ENCODE assay signal across 24 cellular contexts in the genomic region with DNA sequence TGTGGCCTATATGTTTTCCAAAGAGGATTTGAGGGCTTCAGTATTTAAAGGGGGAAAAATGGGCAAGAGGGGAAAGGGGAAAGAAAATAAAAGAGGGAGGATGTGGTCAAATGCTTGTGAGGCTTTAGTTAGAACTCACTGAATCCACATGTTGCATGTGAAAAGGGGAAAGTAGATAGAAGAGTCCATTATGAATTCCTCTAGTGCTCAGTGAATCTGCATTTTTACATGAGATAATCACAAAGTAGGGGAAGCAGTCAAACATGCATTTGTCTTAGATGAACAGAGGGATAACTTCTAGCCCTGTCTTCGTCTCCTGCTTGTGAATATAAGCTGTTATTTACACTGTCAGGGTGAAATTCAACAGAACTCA. TPM values are rescaled to one million over a fixed set of nuclear protein-coding genes. Genes with fewer than 3 reads are reported as not detected.
DNase-seq lines count a peak whose midpoint lies in the region; ATAC-seq and TF ChIP-seq lines count a peak whose summit lies in the region.
"Had no signal": no experiment of that assay in that cellular context is flagged by ENCODE, and none has a peak within 500 bp of the region (broad histone marks: within the 10 kb centered on the region; RNA-seq: fewer than 3 reads in every experiment).

No MANE protein-coding gene starts in this region.

- TF ChIP-seq CTCF in brain microvascular endothelial cell (IDR thresholded peaks at IDR 0.05; ENCODE audit: low read depth, low read length, missing control alignments): no peak
- no peak for TF ChIP-seq CTCF in sigmoid colon (IDR thresholded peaks at IDR 0.05)

- ATAC-seq in GM21717 (IDR thresholded peaks at IDR 0.05; ENCODE audit: unreplicated experiment): no peak
- ATAC-seq in GM18498 (IDR thresholded peaks at IDR 0.05; ENCODE audit: unreplicated experiment): no peak

- no peaks in the 10 kb centered on the region for H3K9me3 ChIP-seq in sigmoid colon
- H3K9me3 ChIP-seq: HAP-1 had no signal

- H3K4me3 ChIP-seq in ACC112 (ENCODE audit: low read depth, low read length): no peak overlapping the region
- H3K4me3 ChIP-seq in brain microvascular endothelial cell (ENCODE audit: low read depth, low read length): no peak overlapping the region
- H3K4me3 ChIP-seq in sigmoid colon: no peak overlapping the region
- H3K4me3 ChIP-seq: HAP-1 had no signal

- H3K27ac ChIP-seq in ACC112 (ENCODE audit: low read depth, low read length): no peak overlapping the region
- peak overlapping the region; percentile 18 for H3K27ac ChIP-seq in brain microvascular endothelial cell
- H3K27ac ChIP-seq in sigmoid colon: peak overlapping the region in 3 of 4 donors; percentile 5 to 48 (median 15)
- H3K27ac ChIP-seq: KMS-11 had no signal

- H3K79me2 ChIP-seq in ACC112 (ENCODE audit: control insufficient read depth, insufficient read depth, low read length, unreplicated experiment): no peaks in the 10 kb centered on the region

- H3K4me1 ChIP-seq in ACC112 (ENCODE audit: control insufficient read depth, insufficient read depth, low read length, unreplicated experiment): peaks cover 44% of the 10 kb centered on the region
- H3K4me1 ChIP-seq in sigmoid colon: no peaks in the 10 kb centered on the region
- H3K4me1 ChIP-seq: HAP-1 had no signal

- no peak for TF ChIP-seq POLR2A in sigmoid colon (IDR thresholded peaks at IDR 0.05)

- WGBS in sigmoid colon, 2 donors: 81% methylated on average over 1 of the region's 1 CpG

- H2AFZ ChIP-seq in ACC112 (ENCODE audit: low read length, unreplicated experiment): peak overlapping the region; percentile 52

- no peaks in the 10 kb centered on the region for H3K36me3 ChIP-seq in ACC112 (ENCODE audit: insufficient read depth, low read length)
- no peaks in the 10 kb centered on the region for H3K36me3 ChIP-seq in brain microvascular endothelial cell (replicated peaks)
- no peaks in the 10 kb centered on the region for H3K36me3 ChIP-seq in sigmoid colon
- H3K36me3 ChIP-seq: HAP-1 had no signal

- no peak for TF ChIP-seq EP300 in sigmoid colon (IDR thresholded peaks at IDR 0.05)

- DNase-seq in HT1080 (ENCODE audit: low read depth): peak; percentile 15
- no peak for DNase-seq in brain microvascular endothelial cell
- DNase-seq in sigmoid colon: no peak
- no peak for DNase-seq in mucosa of gallbladder (ENCODE audit: low spot score)
- DNase-seq: 8988T; AML-193; C1 segment of cervical spinal cord; Calu3; CD8-positive, alpha-beta memory T cell; DMS153; MV-4-11; NCI-H1105 treated with DMSO at 0.1 percent for 48 hours; NCI-H1694; NCI-H2081; NCI-H2171; NCI-H345; NCI-H524 treated with DMSO at 0.1 percent for 48 hours; NCI-H82; Right ventricle myocardium superior had no signal

- no peaks in the 10 kb centered on the region for H3K27me3 ChIP-seq in ACC112 (ENCODE audit: insufficient read depth, low read length)
- no peaks in the 10 kb centered on the region for H3K27me3 ChIP-seq in brain microvascular endothelial cell (replicated peaks)
- H3K27me3 ChIP-seq in sigmoid colon: no peaks in the 10 kb centered on the region

- in situ Hi-C loops in brain microvascular endothelial cell (cut with HindIII; ENCODE audit: low pct_ligation_motif_present, low sequenced_read_pairs): no loop called here

- intact Hi-C loops in sigmoid colon (cut with DNase I): no loop called here

RNA-seq across cellular contexts. Expression of a gene that starts 24.6 kb away (rescaled TPM):
- 13.1 and 14.8 TPM in 2 replicates for total RNA-seq in HT1080 (2014; rRNA removed; shearing (Covaris generic))
- 4.4 and 6.6 TPM in 2 replicates for polyA plus RNA-seq in HT1080 (2015; cell fraction: cytosol; rRNA removed)
- polyA plus RNA-seq in HT1080 (2015; cell fraction: nucleus; rRNA removed): 54.3 and 55.6 TPM in 2 replicates
- 10 to 100 TPM; 48.1 to 78.7 (median 59.3) TPM for total RNA-seq in sigmoid colon
- 10 to 100 TPM; 34.0 to 90.9 (median 75.1) TPM for polyA plus RNA-seq in sigmoid colon
- 133 TPM for total RNA-seq in mucosa of gallbladder

RNA-seq across cellular contexts. Expression of a gene that starts 35.6 kb away (rescaled TPM):
- total RNA-seq in HT1080 (2014; rRNA removed; shearing (Covaris generic)): 10.9 and 12.4 TPM in 2 replicates
- polyA plus RNA-seq in HT1080 (2015; cell fraction: cytosol; rRNA removed): 12.5 and 13.2 TPM in 2 replicates
- 19.1 and 24.4 TPM in 2 replicates for polyA plus RNA-seq in HT1080 (2015; cell fraction: nucleus; rRNA removed)
- total RNA-seq in sigmoid colon (10 to 100 TPM in 1 of 4 donors, 1 to 10 TPM in 3; 8.3 to 11.4 (median 9.1) TPM), mucosa of gallbladder (11.7 TPM)
- 10 to 100 TPM in 1 of 3 donors, 1 to 10 TPM in 2; 6.6 to 11.6 (median 9.8) TPM for polyA plus RNA-seq in sigmoid colon
